ENCODE assay signal across 9 cellular contexts in the genomic region with DNA sequence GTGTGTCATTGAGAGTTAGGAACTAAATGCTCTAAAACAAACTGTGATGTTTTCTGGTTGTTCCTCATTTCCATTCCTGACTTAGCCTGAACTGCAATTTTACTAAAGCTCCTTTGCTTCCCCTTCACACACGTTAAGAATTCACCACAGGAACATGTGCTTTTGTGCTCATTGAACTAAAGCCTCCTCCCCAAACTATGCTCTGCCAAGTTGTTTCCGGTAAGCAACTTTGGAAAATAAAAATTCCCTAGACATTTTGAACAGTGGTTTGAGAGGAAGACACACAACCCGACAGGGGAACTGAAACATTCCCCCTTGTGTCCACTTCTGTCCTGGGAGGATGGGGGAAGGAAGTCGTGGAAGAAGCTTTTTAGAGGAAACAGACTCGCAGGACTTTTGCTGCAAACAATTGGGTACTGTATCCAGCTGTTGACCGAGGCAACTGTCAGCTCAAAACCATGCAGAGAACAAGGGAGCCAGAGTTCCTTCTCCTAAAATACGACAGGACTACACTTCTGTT.
DNase-seq lines count a peak whose midpoint lies in the region; ATAC-seq and TF ChIP-seq lines count a peak whose summit lies in the region.
"Had no signal": no experiment of that assay in that cellular context is flagged by ENCODE, and none has a peak within 500 bp of the region (broad histone marks: within the 10 kb centered on the region; RNA-seq: fewer than 3 reads in every experiment).

No MANE protein-coding gene starts in this region.

- H3F3A ChIP-seq in smooth muscle cell (ENCODE audit: low read depth): peaks cover 29% of the 10 kb centered on the region

- 42% methylated on average over 7 of the region's 7 CpGs for WGBS in hepatocyte (ENCODE audit: low lambda C conversion rate, missing lambda C conversion rate)
- WGBS in smooth muscle cell (ENCODE audit: low lambda C conversion rate): 12% methylated on average over 7 of the region's 7 CpGs

- H3K36me3 ChIP-seq in hepatocyte (replicated peaks; ENCODE audit: insufficient read depth, low read depth) (no peaks in the 10 kb centered on the region), smooth muscle cell (ENCODE audit: low read depth) (no peaks in the 10 kb centered on the region)

- no peaks in the 10 kb centered on the region for H3K27me3 Mint-ChIP-seq in T-helper 2 cell treated with Interferon-gamma antibody and Interleukin-4, amounts not matched to agents 5 μg/mL and 100 μg/mL, for 36 hours (ENCODE audit: low read depth)
- no peaks in the 10 kb centered on the region for H3K27me3 Mint-ChIP-seq in activated T-helper 17 cell treated with anti-CD3 and anti-CD28 coated beads, Interleukin-2, amount 50 U/mL, for 72 hours

- peaks cover 46% of the 10 kb centered on the region for H3K36me3 Mint-ChIP-seq in T-helper 2 cell treated with Interferon-gamma antibody and Interleukin-4, amounts not matched to agents 5 μg/mL and 100 μg/mL, for 36 hours (ENCODE audit: low read depth)
- H3K36me3 Mint-ChIP-seq in activated T-helper 17 cell treated with anti-CD3 and anti-CD28 coated beads, Interleukin-2, amount 50 U/mL, for 72 hours (ENCODE audit: low read depth): no peaks in the 10 kb centered on the region

- peak overlapping the region; percentile 96 for H3K27ac Mint-ChIP-seq in T-helper 2 cell treated with Interferon-gamma antibody and Interleukin-4, amounts not matched to agents 5 μg/mL and 100 μg/mL, for 36 hours
- H3K27ac Mint-ChIP-seq in activated T-helper 17 cell treated with anti-CD3 and anti-CD28 coated beads, Interleukin-2, amount 50 U/mL, for 72 hours: peak overlapping the region; percentile 8

- H3K79me2 ChIP-seq in hepatocyte: peaks cover 66% of the 10 kb centered on the region
- H3K79me2 ChIP-seq in smooth muscle cell (ENCODE audit: low read depth): peaks cover 67% of the 10 kb centered on the region

- H3K4me3 ChIP-seq in hepatocyte (no peak overlapping the region), smooth muscle cell (peak overlapping the region; percentile 30)

- H3K9ac ChIP-seq in smooth muscle cell (ENCODE audit: low read depth): peak overlapping the region; percentile 36

- no peaks in the 10 kb centered on the region for H4K20me1 ChIP-seq in hepatocyte (ENCODE audit: insufficient read depth, poor library complexity, severe bottlenecking)
- H4K20me1 ChIP-seq in smooth muscle cell (ENCODE audit: low read depth): no peaks in the 10 kb centered on the region

- H3K27ac ChIP-seq in hepatocyte (peak overlapping the region; percentile 79), smooth muscle cell (ENCODE audit: low read depth) (peak overlapping the region; percentile 83)
- H3K27ac ChIP-seq: VCaP had no signal

- peak overlapping the region; percentile 85 for H3K4me3 Mint-ChIP-seq in T-helper 2 cell treated with Interferon-gamma antibody and Interleukin-4, amounts not matched to agents 5 μg/mL and 100 μg/mL, for 36 hours
- H3K4me3 Mint-ChIP-seq in activated T-helper 17 cell treated with anti-CD3 and anti-CD28 coated beads, Interleukin-2, amount 50 U/mL, for 72 hours: peak overlapping the region; percentile 54

- H2AFZ ChIP-seq in hepatocyte: no peak overlapping the region
- peak overlapping the region; percentile 61 for H2AFZ ChIP-seq in smooth muscle cell (ENCODE audit: low read depth)

- H3K9me3 ChIP-seq in hepatocyte (ENCODE audit: low read depth) (no peaks in the 10 kb centered on the region), smooth muscle cell (replicated peaks; ENCODE audit: low read depth) (no peaks in the 10 kb centered on the region)

- H3K4me2 ChIP-seq in hepatocyte (peak overlapping the region; percentile 57), smooth muscle cell (peak overlapping the region; percentile 81)

- no peaks in the 10 kb centered on the region for H3K9me2 ChIP-seq in hepatocyte (replicated peaks; ENCODE audit: insufficient read depth)

- DNase-seq in T-helper 2 cell treated with Interferon-gamma antibody and Interleukin-4, amounts not matched to agents 5 μg/mL and 100 μg/mL, for 36 hours (ENCODE audit: low spot score): no peak
- DNase-seq in T-helper 2 cell (no peak), hepatocyte (ENCODE audit: low spot score) (no peak), smooth muscle cell (lab: John Stamatoyannopoulos, UW; ENCODE audit: unreplicated experiment) (no peak), T1000 (lab: John Stamatoyannopoulos, UW) (no peak), occipital lobe (lab: John Stamatoyannopoulos, UW) (no peak)

- TF ChIP-seq CTCF in hepatocyte (IDR thresholded peaks at IDR 0.05; ENCODE audit: poor library complexity): no peak
- no peak for TF ChIP-seq CTCF in smooth muscle cell (IDR thresholded peaks at IDR 0.05; ENCODE audit: borderline replicate concordance, insufficient read depth, poor library complexity, severe bottlenecking)

- no peak for ATAC-seq in activated T-helper 17 cell treated with anti-CD3 and anti-CD28 coated beads, Interleukin-2, amount 50 U/mL, for 72 hours (replicated peaks)
- ATAC-seq in HG03342 (IDR thresholded peaks at IDR 0.05; ENCODE audit: unreplicated experiment): no peak

- H3K4me1 ChIP-seq in hepatocyte (ENCODE audit: insufficient read depth) (peaks cover 32% of the 10 kb centered on the region), smooth muscle cell (ENCODE audit: low read depth) (peaks cover 57% of the 10 kb centered on the region)

- H3K27me3 ChIP-seq in hepatocyte: no peaks in the 10 kb centered on the region
- no peaks in the 10 kb centered on the region for H3K27me3 ChIP-seq in smooth muscle cell (ENCODE audit: low read depth)

- no peaks in the 10 kb centered on the region for H3K9me3 Mint-ChIP-seq in T-helper 2 cell treated with Interferon-gamma antibody and Interleukin-4, amounts not matched to agents 5 μg/mL and 100 μg/mL, for 36 hours
- no peaks in the 10 kb centered on the region for H3K9me3 Mint-ChIP-seq in activated T-helper 17 cell treated with anti-CD3 and anti-CD28 coated beads, Interleukin-2, amount 50 U/mL, for 72 hours

- peaks cover 81% of the 10 kb centered on the region for H3K4me1 Mint-ChIP-seq in T-helper 2 cell treated with Interferon-gamma antibody and Interleukin-4, amounts not matched to agents 5 μg/mL and 100 μg/mL, for 36 hours (ENCODE audit: low read depth)
- peaks cover 24% of the 10 kb centered on the region for H3K4me1 Mint-ChIP-seq in activated T-helper 17 cell treated with anti-CD3 and anti-CD28 coated beads, Interleukin-2, amount 50 U/mL, for 72 hours
